In the genomic region with DNA sequence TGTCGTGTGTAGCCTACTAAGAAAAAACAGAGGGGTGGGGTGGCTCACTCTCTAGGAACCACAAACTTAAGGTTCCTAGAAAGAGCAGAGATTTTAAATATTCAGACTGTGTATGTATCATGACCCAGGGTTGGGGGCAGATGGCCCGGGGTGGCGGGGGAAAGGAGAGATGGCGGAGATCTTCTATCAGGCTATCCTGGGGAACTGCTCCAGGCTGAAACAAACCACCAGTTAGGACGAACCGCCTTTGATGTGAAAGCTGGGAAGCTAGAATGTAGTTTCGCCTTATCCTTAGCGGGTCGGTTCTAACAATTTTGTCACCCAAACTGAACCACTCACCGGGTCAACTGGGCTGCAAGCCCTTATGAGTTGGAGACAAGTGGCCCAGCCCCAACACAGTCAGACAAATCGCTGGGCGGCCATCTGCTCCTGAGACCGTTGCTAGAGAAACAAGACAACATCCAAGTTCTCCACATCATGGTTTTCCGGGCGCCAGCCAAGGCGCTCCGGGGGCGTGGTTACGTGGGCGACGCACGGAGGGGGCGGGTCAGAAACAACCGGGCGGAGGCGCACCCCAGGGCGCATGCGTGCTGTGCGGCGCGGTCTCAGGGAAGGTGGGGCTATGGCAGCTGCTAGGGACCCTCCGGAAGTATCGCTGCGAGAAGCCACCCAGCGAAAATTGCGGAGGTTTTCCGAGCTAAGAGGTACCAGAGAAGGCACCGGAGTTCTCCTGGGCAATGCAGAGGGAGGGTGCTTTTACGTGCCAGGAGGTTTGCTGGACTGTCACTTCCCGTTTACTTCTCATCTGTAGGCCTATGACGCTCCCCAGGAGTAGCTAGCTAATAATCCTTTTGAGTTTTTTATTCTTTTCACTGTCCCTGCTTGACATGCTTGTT, we compare ENCODE assay signal across 1 cellular context.
A peak's percentile ranks its signal among the peaks of the same experiment; 100 is the strongest.
TF ChIP-seq lines count a peak whose summit lies in the region.

Gene FPGT (plus strand): TSS at position 586 of the 896 bp plus-strand sequence. CDS start 37 bp downstream, at position 623.
Gene LRRIQ3 (minus strand): TSS at position 520 of the 896 bp plus-strand sequence. CDS start 14,492 bp downstream, outside the sequence.

TF ChIP-seq in H1, 55 proteins besides CTCF, POLR2A, EP300 and RAD21:
- TF ChIP-seq SIX5 (IDR thresholded peaks at IDR 0.05; ENCODE audit: low read depth, low read length), result no peak
- TF ChIP-seq SP1 (IDR thresholded peaks at IDR 0.05; ENCODE audit: low read depth, low read length), result 0 out of 2 replicates have a peak, but pooled peaks have one; percentile 41
- peak; percentile 53 for TF ChIP-seq YY1 (IDR thresholded peaks at IDR 0.05; ENCODE audit: low read depth, low read length)
- TF ChIP-seq TAF7 (optimal IDR thresholded peaks at IDR 0.05; ENCODE audit: borderline replicate concordance, low read depth, low read length), result no peak
- peak; percentile 52; the same call in 1 of the 2 replicates for TF ChIP-seq PHF8 (conservative IDR thresholded peaks at IDR 0.05; ENCODE audit: low read depth, low read length)
- TF ChIP-seq BRCA1 (IDR thresholded peaks at IDR 0.05; ENCODE audit: low read depth, low read length), result no peak
- no peak for TF ChIP-seq SAP30 (IDR thresholded peaks at IDR 0.05; ENCODE audit: insufficient read depth, insufficient replicate concordance, low read length)
- TF ChIP-seq CBX5 (IDR thresholded peaks at IDR 0.05; ENCODE audit: low read depth, low read length), result no peak
- no peak for TF ChIP-seq CHD2 (IDR thresholded peaks at IDR 0.05; ENCODE audit: low read length)
- peak; percentile 63 for TF ChIP-seq NRF1 (IDR thresholded peaks at IDR 0.05; ENCODE audit: low read depth, low read length)
- TF ChIP-seq CBX8 (IDR thresholded peaks at IDR 0.05; ENCODE audit: borderline replicate concordance, low read depth, low read length), result no peak
- no peak for TF ChIP-seq SIRT6 (IDR thresholded peaks at IDR 0.05; ENCODE audit: low read length)
- no peak for TF ChIP-seq GTF2F1 (IDR thresholded peaks at IDR 0.05; ENCODE audit: borderline replicate concordance, low read depth, low read length)
- TF ChIP-seq TBP (IDR thresholded peaks at IDR 0.05; ENCODE audit: low read depth, low read length), result peak; percentile 53
- TF ChIP-seq CHD7 (IDR thresholded peaks at IDR 0.05; ENCODE audit: insufficient replicate concordance, low read length), result no peak
- TF ChIP-seq CEBPB (IDR thresholded peaks at IDR 0.05; ENCODE audit: low read depth, low read length), result no peak
- TF ChIP-seq RFX5 (IDR thresholded peaks at IDR 0.05; ENCODE audit: borderline replicate concordance, low read depth, low read length), result no peak
- TF ChIP-seq SP4 (IDR thresholded peaks at IDR 0.05; ENCODE audit: low read length), result peak; percentile 44; the same call in 1 of the 2 replicates
- TF ChIP-seq HDAC6 (IDR thresholded peaks at IDR 0.05; ENCODE audit: low read depth, low read length), result no peak
- no peak for TF ChIP-seq JUND (IDR thresholded peaks at IDR 0.05; ENCODE audit: low read length)
- TF ChIP-seq KDM4A (IDR thresholded peaks at IDR 0.05; ENCODE audit: low read depth, low read length, severe bottlenecking), result peak; percentile 82
- peak; percentile 61; the same call in 1 of the 2 replicates for TF ChIP-seq CREB1 (IDR thresholded peaks at IDR 0.05)
- peak; percentile 82; the same call in 1 of the 2 replicates for TF ChIP-seq EGR1 (IDR thresholded peaks at IDR 0.05; ENCODE audit: borderline replicate concordance, low read depth, low read length)
- TF ChIP-seq KDM1A (IDR thresholded peaks at IDR 0.05; ENCODE audit: borderline replicate concordance, low read length), result no peak
- TF ChIP-seq SIN3A (conservative IDR thresholded peaks at IDR 0.05 in 1 of 2, IDR thresholded peaks at IDR 0.05 in 1 of 2; ENCODE audit: low read depth in 1 of 2, low read length in 2 of 2), result 0 out of 4 replicates have a peak, but pooled peaks of 1 of the 2 experiments have one; percentile 74
- no peak for TF ChIP-seq CHD1 (IDR thresholded peaks at IDR 0.05; ENCODE audit: low read depth, low read length)
- 0 out of 2 replicates have a peak, but pooled peaks have one; percentile 38 for TF ChIP-seq POLR2AphosphoS5 (IDR thresholded peaks at IDR 0.05; ENCODE audit: low read depth, low read length)
- peak; percentile 64 for TF ChIP-seq TAF1 (IDR thresholded peaks at IDR 0.05; ENCODE audit: low read depth, low read length)
- no peak for TF ChIP-seq HDAC2 (IDR thresholded peaks at IDR 0.05; ENCODE audit: borderline replicate concordance in 1 of 2, low read depth in 2 of 2, low read length in 2 of 2)
- TF ChIP-seq MAX (IDR thresholded peaks at IDR 0.05), result 0 out of 2 replicates have a peak, but pooled peaks have one; percentile 10
- TF ChIP-seq RBBP5 (IDR thresholded peaks at IDR 0.05; ENCODE audit: borderline replicate concordance, low read depth, low read length), result no peak
